ENCODE assay signal across 11 cellular contexts in the genomic region with DNA sequence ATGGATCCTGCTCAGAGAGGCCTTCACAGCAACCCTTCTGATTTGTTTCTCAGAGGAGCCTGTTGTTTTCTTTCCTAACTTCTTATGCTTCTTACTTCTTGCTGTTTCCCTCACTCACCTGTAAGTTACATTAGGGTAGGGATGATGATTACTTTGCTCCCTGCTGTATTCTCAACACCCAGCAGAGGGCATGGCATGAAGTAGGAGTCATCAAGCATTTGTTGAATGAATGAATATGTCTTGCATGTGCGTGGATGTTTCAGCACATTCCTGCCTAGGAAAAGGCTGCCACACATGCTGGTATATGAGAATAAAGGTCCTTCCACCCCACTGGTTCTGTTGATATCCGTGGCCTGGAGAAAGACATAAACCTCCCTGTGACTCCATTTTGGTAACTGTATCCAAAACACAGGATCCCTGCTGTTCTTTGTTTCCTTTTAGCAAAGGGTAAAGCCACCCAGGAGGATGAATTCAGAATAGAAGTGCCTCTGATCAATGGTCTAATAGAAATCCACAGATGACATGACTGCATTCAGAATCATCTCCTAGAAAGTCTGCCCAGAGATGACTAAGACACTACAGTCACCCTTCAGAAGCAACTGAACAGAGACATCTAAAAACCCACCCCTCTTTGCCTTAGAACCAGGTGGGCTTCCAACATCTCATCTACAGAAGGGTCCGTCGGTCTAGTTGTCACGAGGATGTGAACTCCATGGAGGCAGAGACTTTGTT.
DNase-seq lines count a peak whose midpoint lies in the region; ATAC-seq and TF ChIP-seq lines count a peak whose summit lies in the region.
"Had no signal": no experiment of that assay in that cellular context is flagged by ENCODE, and none has a peak within 500 bp of the region (broad histone marks: within the 10 kb centered on the region; RNA-seq: fewer than 3 reads in every experiment).

No MANE protein-coding gene starts in this region.

- CTCF ChIA-PET in PC-3 (lab: Charles Lee), result no interaction called here

- H2AFZ ChIP-seq in PC-3 (ENCODE audit: low read length), result no peak overlapping the region

- H3K4me3 ChIP-seq in PC-3 (ENCODE audit: low read length), result no peak overlapping the region
- H3K4me3 ChIP-seq: stomach had no signal

- POLR2A ChIA-PET in PC-3 (lab: Charles Lee; ENCODE audit: unreplicated experiment), result no interaction called here

- peak; percentile 48; the same call in 1 of the 2 replicates for ATAC-seq in PC-3
- ATAC-seq in stimulated activated memory B cell treated with anti-CD40 and anti-IgM and Interleukin-4, amounts not matched to agents 10 μg/mL and 1 μg/mL and 100 μg/mL, for 72 hours, result no peak
- no peak for ATAC-seq in HG03108 (IDR thresholded peaks at IDR 0.05; ENCODE audit: unreplicated experiment)

- peak; percentile 62 for TF ChIP-seq CTCF in GM12873 (IDR thresholded peaks at IDR 0.05; ENCODE audit: insufficient read depth, low read depth, low read length, missing control alignments)
- TF ChIP-seq CTCF in PC-3 (conservative IDR thresholded peaks at IDR 0.05; ENCODE audit: low read depth, low read length), result peak; percentile 64

- H3K9me3 ChIP-seq in PC-3 (ENCODE audit: low read length), result no peaks in the 10 kb centered on the region
- H3K9me3 ChIP-seq: stomach had no signal

- intact Hi-C loops in PC-3 (cut with micrococcal nuclease), result no loop called here
- intact Hi-C loops in head of caudate nucleus (cut with DNase I), result loop anchor here (10.0 kb wide), 1 partner anchor 524 kb away; a partner anchor contains a TSS

- no peaks in the 10 kb centered on the region for H3K9me3 Mint-ChIP-seq in stimulated activated memory B cell treated with anti-CD40 and anti-IgM and Interleukin-4, amounts not matched to agents 10 μg/mL and 1 μg/mL and 100 μg/mL, for 72 hours
- H3K9me3 Mint-ChIP-seq: activated naive CD4-positive, alpha-beta T cell treated with anti-CD3 and anti-CD28 coated beads for 36 hours had no signal

- DNase-seq in AG08395 (ENCODE audit: low spot score) (peak; percentile 58), PC-3 (peak; percentile 49), head of caudate nucleus (peak in 35 of 42 donors; percentile 14 to 77 (median 47)), NCI-H226 (no peak)
- DNase-seq in activated effector memory CD4-positive, alpha-beta T cell treated with anti-CD3 and anti-CD28 coated beads, Interleukin-2, amount 50 U/mL, for 16 hours, result no peak
- DNase-seq: activated naive CD4-positive, alpha-beta T cell treated with anti-CD3 and anti-CD28 coated beads for 36 hours; NCI-H1105 treated with DMSO at 0.1 percent for 48 hours; stomach had no signal

- H3K4me2 ChIP-seq in PC-3 (ENCODE audit: low read length), result no peak overlapping the region

- no peaks in the 10 kb centered on the region for H4K20me1 ChIP-seq in PC-3 (ENCODE audit: low read length)

- no peaks in the 10 kb centered on the region for H3K9me2 ChIP-seq in PC-3 (replicated peaks; ENCODE audit: low read length)

- H3K27ac Mint-ChIP-seq in stimulated activated memory B cell treated with anti-CD40 and anti-IgM and Interleukin-4, amounts not matched to agents 10 μg/mL and 1 μg/mL and 100 μg/mL, for 72 hours, result no peak overlapping the region
- H3K27ac Mint-ChIP-seq: activated naive CD4-positive, alpha-beta T cell treated with anti-CD3 and anti-CD28 coated beads for 36 hours had no signal

- no peaks in the 10 kb centered on the region for H3F3A ChIP-seq in PC-3 (ENCODE audit: low read length, unreplicated experiment)

- no TSS peak for BruUV-seq in PC-3 (replicated peaks; lab: Mats Ljungman, UMichigan)

- no peaks in the 10 kb centered on the region for H3K79me2 ChIP-seq in PC-3 (ENCODE audit: low read length)

- no peak overlapping the region for H3K27ac ChIP-seq in PC-3 (ENCODE audit: low read length)
- H3K27ac ChIP-seq: stomach had no signal

- no peaks in the 10 kb centered on the region for H3K4me1 ChIP-seq in PC-3 (ENCODE audit: insufficient read depth, low read length)
- H3K4me1 ChIP-seq: stomach had no signal

- H3K36me3 ChIP-seq in PC-3 (ENCODE audit: low read depth, low read length), result no peaks in the 10 kb centered on the region
- H3K36me3 ChIP-seq: stomach had no signal

- peaks cover 70% of the 10 kb centered on the region for H3K27me3 ChIP-seq in PC-3 (ENCODE audit: low read length)

- no peak overlapping the region for H3K4me3 Mint-ChIP-seq in stimulated activated memory B cell treated with anti-CD40 and anti-IgM and Interleukin-4, amounts not matched to agents 10 μg/mL and 1 μg/mL and 100 μg/mL, for 72 hours
- H3K4me3 Mint-ChIP-seq: activated naive CD4-positive, alpha-beta T cell treated with anti-CD3 and anti-CD28 coated beads for 36 hours had no signal

- no peaks in the 10 kb centered on the region for H3K4me1 Mint-ChIP-seq in stimulated activated memory B cell treated with anti-CD40 and anti-IgM and Interleukin-4, amounts not matched to agents 10 μg/mL and 1 μg/mL and 100 μg/mL, for 72 hours

- no peak overlapping the region for H3K9ac ChIP-seq in PC-3 (ENCODE audit: low read length)

- H3K27me3 Mint-ChIP-seq in stimulated activated memory B cell treated with anti-CD40 and anti-IgM and Interleukin-4, amounts not matched to agents 10 μg/mL and 1 μg/mL and 100 μg/mL, for 72 hours, result peaks cover 48% of the 10 kb centered on the region

- H3K36me3 Mint-ChIP-seq in stimulated activated memory B cell treated with anti-CD40 and anti-IgM and Interleukin-4, amounts not matched to agents 10 μg/mL and 1 μg/mL and 100 μg/mL, for 72 hours, result no peaks in the 10 kb centered on the region

Comparison
In these comparisons a context has a peak if more than half of its experiments do, and no peak if none do; other contexts are left out.
1. DNase-seq: peak in AG08395 (single experiment), PC-3 (single experiment) and head of caudate nucleus (35 of 42); none in NCI-H226 (single experiment) and activated effector memory CD4-positive, alpha-beta T cell treated with anti-CD3 and anti-CD28 coated beads, Interleukin-2, amount 50 U/mL, for 16 hours (single experiment).